In the genomic region with DNA sequence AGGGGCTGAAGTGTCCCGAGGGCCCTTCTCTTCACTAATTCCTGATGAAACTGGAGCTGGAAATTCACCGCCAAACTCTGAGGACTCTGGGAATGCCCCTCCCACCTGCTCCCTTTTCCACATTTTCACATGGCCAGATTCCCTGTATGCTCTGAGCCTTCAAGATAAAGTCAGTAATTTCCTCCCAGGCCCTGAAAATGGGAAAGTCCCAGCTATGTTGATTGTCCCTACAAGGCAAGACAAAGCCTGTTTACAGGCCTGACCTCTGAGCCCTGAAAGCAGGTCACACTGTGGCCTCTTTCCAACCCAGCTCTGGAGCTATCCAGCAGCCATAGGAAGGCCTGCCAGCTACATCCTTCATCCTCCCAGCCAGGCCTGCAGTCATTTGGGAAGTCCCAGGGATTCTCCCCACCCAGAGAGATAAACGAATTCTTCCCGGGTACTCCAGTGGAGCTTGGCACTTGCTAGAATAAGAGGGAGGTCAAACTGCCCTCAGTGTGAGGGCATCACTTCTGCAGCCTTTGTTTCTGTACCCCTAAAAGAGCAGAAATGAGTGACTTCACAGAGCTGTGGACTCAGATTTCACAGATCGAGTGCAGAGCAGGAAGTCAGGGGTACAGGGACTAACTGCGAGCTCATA, we compare ENCODE assay signal across 1 cellular context.
TF ChIP-seq lines count a peak whose summit lies in the region.

No MANE protein-coding gene starts in this region.

TF ChIP-seq in WTC11, 78 proteins besides CTCF, POLR2A, EP300 and RAD21 (continued from another document):
- TF ChIP-seq, protein P1, sequence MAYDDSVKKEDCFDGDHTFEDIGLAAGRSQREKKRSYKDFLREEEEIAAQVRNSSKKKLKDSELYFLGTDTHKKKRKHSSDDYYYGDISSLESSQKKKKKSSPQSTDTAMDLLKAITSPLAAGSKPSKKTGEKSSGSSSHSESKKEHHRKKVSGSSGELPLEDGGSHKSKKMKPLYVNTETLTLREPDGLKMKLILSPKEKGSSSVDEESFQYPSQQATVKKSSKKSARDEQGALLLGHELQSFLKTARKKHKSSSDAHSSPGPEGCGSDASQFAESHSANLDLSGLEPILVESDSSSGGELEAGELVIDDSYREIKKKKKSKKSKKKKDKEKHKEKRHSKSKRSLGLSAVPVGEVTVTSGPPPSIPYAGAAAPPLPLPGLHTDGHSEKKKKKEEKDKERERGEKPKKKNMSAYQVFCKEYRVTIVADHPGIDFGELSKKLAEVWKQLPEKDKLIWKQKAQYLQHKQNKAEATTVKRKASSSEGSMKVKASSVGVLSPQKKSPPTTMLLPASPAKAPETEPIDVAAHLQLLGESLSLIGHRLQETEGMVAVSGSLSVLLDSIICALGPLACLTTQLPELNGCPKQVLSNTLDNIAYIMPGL (CRISPR knock-in tag; IDR thresholded peaks at IDR 0.05): no peak
- TF ChIP-seq, protein P2, sequence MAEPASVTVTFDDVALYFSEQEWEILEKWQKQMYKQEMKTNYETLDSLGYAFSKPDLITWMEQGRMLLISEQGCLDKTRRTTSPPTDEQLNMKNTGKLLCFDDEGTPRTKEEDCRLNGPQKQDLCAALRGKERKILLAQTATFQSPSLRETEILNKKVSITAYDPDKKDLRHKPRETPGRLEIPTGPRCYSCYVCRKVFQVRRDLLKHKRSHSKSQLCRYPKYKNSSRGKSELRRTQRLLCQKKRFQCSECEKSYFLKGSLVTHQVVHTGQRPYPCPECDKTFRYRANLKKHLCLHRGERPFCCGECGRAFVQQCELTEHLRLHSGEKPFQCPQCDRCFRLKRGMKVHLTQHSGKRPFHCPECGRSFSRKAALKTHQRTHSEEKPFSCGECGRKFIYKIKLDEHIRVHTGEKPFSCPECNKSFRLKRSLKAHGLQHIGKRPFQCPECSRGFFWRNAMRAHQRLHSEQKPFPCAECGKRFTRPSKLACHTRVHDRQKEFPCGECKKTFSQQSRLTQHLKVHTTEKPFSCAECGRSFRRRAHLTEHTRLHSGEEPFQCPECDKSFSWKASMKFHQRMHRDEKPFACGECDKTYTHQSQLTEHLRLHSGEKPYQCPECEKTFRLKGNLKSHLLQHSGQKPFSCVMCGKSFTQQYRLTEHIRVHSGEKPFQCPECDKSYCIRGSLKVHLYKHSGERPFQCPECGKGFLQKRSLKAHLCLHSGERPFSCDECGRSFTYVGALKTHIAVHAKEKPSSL (CRISPR knock-in tag; conservative IDR thresholded peaks at IDR 0.05): no peak
- TF ChIP-seq ZNF138 (CRISPR knock-in tag; conservative IDR thresholded peaks at IDR 0.05) (no peak), OVOL2 (CRISPR knock-in tag; IDR thresholded peaks at IDR 0.05; ENCODE audit: borderline replicate concordance) (no peak), ZNF671 (CRISPR knock-in tag; IDR thresholded peaks at IDR 0.05) (no peak), GTF2I (CRISPR knock-in tag; conservative IDR thresholded peaks at IDR 0.05) (no peak), ZNF232 (CRISPR knock-in tag; IDR thresholded peaks at IDR 0.05) (no peak), ZNF121 (CRISPR knock-in tag; IDR thresholded peaks at IDR 0.05) (no peak)
- TF ChIP-seq, protein P3, sequence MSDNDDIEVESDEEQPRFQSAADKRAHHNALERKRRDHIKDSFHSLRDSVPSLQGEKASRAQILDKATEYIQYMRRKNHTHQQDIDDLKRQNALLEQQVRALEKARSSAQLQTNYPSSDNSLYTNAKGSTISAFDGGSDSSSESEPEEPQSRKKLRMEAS (CRISPR knock-in tag; IDR thresholded peaks at IDR 0.05): no peak
- TF ChIP-seq, protein P4, sequence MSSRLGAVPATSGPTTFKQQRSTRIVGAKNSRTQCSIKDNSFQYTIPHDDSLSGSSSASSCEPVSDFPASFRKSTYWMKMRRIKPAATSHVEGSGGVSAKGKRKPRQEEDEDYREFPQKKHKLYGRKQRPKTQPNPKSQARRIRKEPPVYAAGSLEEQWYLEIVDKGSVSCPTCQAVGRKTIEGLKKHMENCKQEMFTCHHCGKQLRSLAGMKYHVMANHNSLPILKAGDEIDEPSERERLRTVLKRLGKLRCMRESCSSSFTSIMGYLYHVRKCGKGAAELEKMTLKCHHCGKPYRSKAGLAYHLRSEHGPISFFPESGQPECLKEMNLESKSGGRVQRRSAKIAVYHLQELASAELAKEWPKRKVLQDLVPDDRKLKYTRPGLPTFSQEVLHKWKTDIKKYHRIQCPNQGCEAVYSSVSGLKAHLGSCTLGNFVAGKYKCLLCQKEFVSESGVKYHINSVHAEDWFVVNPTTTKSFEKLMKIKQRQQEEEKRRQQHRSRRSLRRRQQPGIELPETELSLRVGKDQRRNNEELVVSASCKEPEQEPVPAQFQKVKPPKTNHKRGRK (CRISPR knock-in tag; IDR thresholded peaks at IDR 0.05; ENCODE audit: borderline replicate concordance): no peak
